In genomic region chr2:231245253-231246094, GRCh38 we compare ENCODE assay signal across 11 cellular contexts. TPM values are rescaled to one million over a fixed set of nuclear protein-coding genes. Genes with fewer than 3 reads are reported as not detected.
DNase-seq lines count a peak whose midpoint lies in the region; ATAC-seq and TF ChIP-seq lines count a peak whose summit lies in the region.
"Had no signal": no experiment of that assay in that cellular context is flagged by ENCODE, and none has a peak within 500 bp of the region (broad histone marks: within the 10 kb centered on the region; RNA-seq: fewer than 3 reads in every experiment).

No MANE protein-coding gene starts in this region.

- H3K9me3 ChIP-seq in mucosa of rectum (ENCODE audit: control insufficient read depth in 2 of 2, low read length in 2 of 2) = no peaks in the 10 kb centered on the region

- TF ChIP-seq POLR2A in NB4 (IDR thresholded peaks at IDR 0.05; ENCODE audit: extremely low read depth, insufficient read length) = no peak

- H3K9me3 Mint-ChIP-seq in chondrocyte (ENCODE audit: low read depth) = no peaks in the 10 kb centered on the region
- H3K9me3 Mint-ChIP-seq: activated CD4-positive, alpha-beta T cell treated with anti-CD3 and anti-CD28 coated beads, Interleukin-2, amount 10 ng/mL, durations not matched to agents 7 days and 5 days; stimulated activated naive CD8-positive, alpha-beta T cell treated with anti-CD3 and anti-CD28 coated beads, Interleukin-15, Interleukin-2, amounts not matched to agents 100 ng/mL and 50 ng/mL, for 24 hours had no signal

- ATAC-seq in GM18502 (IDR thresholded peaks at IDR 0.05; ENCODE audit: poor library complexity, unreplicated experiment) = no peak
- no peak for ATAC-seq in HG03280 (IDR thresholded peaks at IDR 0.05; ENCODE audit: unreplicated experiment)

- peak overlapping the region in 1 of 2 donors; percentile 49 for H3K9ac ChIP-seq in mucosa of rectum (ENCODE audit: low read depth in 1 of 2, low read length in 2 of 2)

- no peak overlapping the region for H3K4me3 ChIP-seq in NB4 (ENCODE audit: low read depth, low read length)
- no peak overlapping the region for H3K4me3 ChIP-seq in mucosa of rectum (ENCODE audit: low read length in 2 of 2)

- H3K4me3 Mint-ChIP-seq in chondrocyte (ENCODE audit: unreplicated experiment) = no peak overlapping the region
- H3K4me3 Mint-ChIP-seq: activated CD4-positive, alpha-beta T cell treated with anti-CD3 and anti-CD28 coated beads, Interleukin-2, amount 10 ng/mL, durations not matched to agents 7 days and 5 days; stimulated activated naive CD8-positive, alpha-beta T cell treated with anti-CD3 and anti-CD28 coated beads, Interleukin-15, Interleukin-2, amounts not matched to agents 100 ng/mL and 50 ng/mL, for 24 hours had no signal

- peak overlapping the region; percentile 54 for H3K27ac Mint-ChIP-seq in chondrocyte (ENCODE audit: unreplicated experiment)
- H3K27ac Mint-ChIP-seq: activated CD4-positive, alpha-beta T cell treated with anti-CD3 and anti-CD28 coated beads, Interleukin-2, amount 10 ng/mL, durations not matched to agents 7 days and 5 days; stimulated activated naive CD8-positive, alpha-beta T cell treated with anti-CD3 and anti-CD28 coated beads, Interleukin-15, Interleukin-2, amounts not matched to agents 100 ng/mL and 50 ng/mL, for 24 hours had no signal

- in situ Hi-C loops in GM13977 (cut with MboI; ENCODE audit: low pct_unique_long_range_greater_than_20kb, low sequenced_read_pairs, unreplicated experiment) = no loop called here

- peaks cover 16 to 48% of the 10 kb centered on the region in 2 donors for H3K4me1 ChIP-seq in mucosa of rectum (ENCODE audit: control insufficient read depth in 2 of 2, insufficient read depth in 2 of 2, low read length in 2 of 2)

- peak overlapping the region; percentile 92 to 96 for H3K27ac ChIP-seq in mucosa of rectum (ENCODE audit: low read depth in 2 of 2, low read length in 2 of 2)
- H3K27ac ChIP-seq: HL-60 had no signal

- no peaks in the 10 kb centered on the region for H3K27me3 Mint-ChIP-seq in chondrocyte (ENCODE audit: low read depth)
- H3K27me3 Mint-ChIP-seq: activated CD4-positive, alpha-beta T cell treated with anti-CD3 and anti-CD28 coated beads, Interleukin-2, amount 10 ng/mL, durations not matched to agents 7 days and 5 days; stimulated activated naive CD8-positive, alpha-beta T cell treated with anti-CD3 and anti-CD28 coated beads, Interleukin-15, Interleukin-2, amounts not matched to agents 100 ng/mL and 50 ng/mL, for 24 hours had no signal

- no peak for DNase-seq in GM13977 (ENCODE audit: low spot score)
- DNase-seq in NB4 (ENCODE audit: low read depth) = peak; percentile 69
- no peak for DNase-seq in chondrocyte (ENCODE audit: low spot score)
- no peak for DNase-seq in dedifferentiated amniotic fluid mesenchymal stem cell (ENCODE audit: extremely low spot score)
- DNase-seq: activated CD4-positive, alpha-beta T cell treated with anti-CD3 and anti-CD28 coated beads, Interleukin-2, amount 10 ng/mL, durations not matched to agents 7 days and 5 days; NCI-H526 treated with DMSO at 0.1 percent for 48 hours had no signal

- peaks cover 46% of the 10 kb centered on the region for H3K36me3 Mint-ChIP-seq in chondrocyte (ENCODE audit: low read depth)

- H3K4me1 Mint-ChIP-seq in chondrocyte (ENCODE audit: low read depth) = peaks cover 4% of the 10 kb centered on the region
- H3K4me1 Mint-ChIP-seq: activated CD4-positive, alpha-beta T cell treated with anti-CD3 and anti-CD28 coated beads, Interleukin-2, amount 10 ng/mL, durations not matched to agents 7 days and 5 days had no signal

- no peaks in the 10 kb centered on the region for H3K27me3 ChIP-seq in mucosa of rectum (ENCODE audit: control insufficient read depth in 2 of 2, insufficient read depth in 2 of 2, low read length in 2 of 2)

- TF ChIP-seq CTCF in GM13977 (IDR thresholded peaks at IDR 0.05; ENCODE audit: extremely low read depth, insufficient read depth, missing control alignments) (peak; percentile 43), NB4 (IDR thresholded peaks at IDR 0.05; ENCODE audit: low read depth, low read length) (no peak), chondrocyte (IDR thresholded peaks at IDR 0.05) (peak; percentile 46)

- H3K36me3 ChIP-seq in mucosa of rectum (ENCODE audit: control insufficient read depth in 2 of 2, insufficient read depth in 2 of 2, low read length in 2 of 2) = no peaks in the 10 kb centered on the region

RNA-seq across cellular contexts. Expression of gene ARMC9, which starts 47.0 kb away (rescaled TPM):
- total RNA-seq in chondrocyte = 71.6 to 188 TPM (median 187 TPM) in 3 replicates
